Comparison of ENCODE assay signal across 30 cellular contexts in genomic region chr5:36526537-36526936, GRCh38.
"Had no signal": no experiment of that assay in that cellular context is flagged by ENCODE, and none has a peak within 500 bp of the region (broad histone marks: within the 10 kb centered on the region; RNA-seq: fewer than 3 reads in every experiment).

No MANE protein-coding gene starts in this region.

- H3K36me3 ChIP-seq: tibial nerve had no signal

- H3K27me3 ChIP-seq: tibial nerve had no signal

- H3K4me1 Mint-ChIP-seq: central memory CD8-positive, alpha-beta T cell; memory B cell; naive thymus-derived CD4-positive, alpha-beta T cell; neural crest cell had no signal

- H3K27ac ChIP-seq: tibial nerve, VCaP had no signal

- H3K27ac Mint-ChIP-seq: activated CD4-positive, alpha-beta memory T cell treated with anti-CD3 and anti-CD28 coated beads for 36 hours; activated T-helper 1 cell treated with anti-CD3 and anti-CD28 coated beads, Interleukin-12 subunit alpha, Interleukin-12 subunit beta, Interleukin-2, Interleukin-4 antibody, amounts not matched to agents 30 ng/mL and 10 ng/mL and 1 ng/mL, durations not matched to agents 14 hours and 24 hours and 36 hours; memory B cell; naive thymus-derived CD4-positive, alpha-beta T cell had no signal

- H3K27me3 Mint-ChIP-seq: memory B cell had no signal

- ATAC-seq: left colon; naive thymus-derived CD4-positive, alpha-beta T cell; right cardiac atrium had no signal

- DNase-seq: activated CD4-positive, alpha-beta memory T cell treated with anti-CD3 and anti-CD28 coated beads for 36 hours; activated CD4-positive, alpha-beta T cell treated with anti-CD3 and anti-CD28 coated beads for 4 hours; activated CD8-positive, alpha-beta memory T cell treated with anti-CD3 and anti-CD28 coated beads, Interleukin-2, amount 50 U/mL, for 4 hours; activated effector memory CD4-positive, alpha-beta T cell treated with anti-CD3 and anti-CD28 coated beads, Interleukin-2, amount 50 U/mL, for 16 hours; activated naive CD4-positive, alpha-beta T cell treated with anti-CD3 and anti-CD28 coated beads, Interleukin-2, amount 50 U/mL, for 16 hours; activated T-cell treated with anti-CD3 and anti-CD28 coated beads, Interleukin-2, amount 50 U/mL, for 1 hour; amygdala; effector CD8-positive, alpha-beta T cell; erythroblast; head of caudate nucleus; hippocampal formation; kidney; left colon; midbrain; naive thymus-derived CD4-positive, alpha-beta T cell; right cardiac atrium; stimulated activated CD4-positive, alpha-beta T cell treated with anti-CD3 and anti-CD28 coated beads, Interleukin-15, amount 100 ng/mL, for 24 hours; stimulated activated CD4-positive, alpha-beta T cell treated with anti-CD3 and anti-CD28 coated beads, Interleukin-2, amount 100 ng/mL, for 24 hours; stimulated activated naive CD4-positive, alpha-beta T cell; T-helper 1 cell had no signal

- H3K9me3 ChIP-seq: tibial nerve had no signal

- H3K4me3 ChIP-seq: tibial nerve had no signal

- H3K36me3 Mint-ChIP-seq: activated CD4-positive, alpha-beta memory T cell treated with anti-CD3 and anti-CD28 coated beads for 36 hours; memory B cell; naive thymus-derived CD4-positive, alpha-beta T cell had no signal

- H3K4me3 Mint-ChIP-seq: activated CD4-positive, alpha-beta memory T cell treated with anti-CD3 and anti-CD28 coated beads for 36 hours; activated T-helper 1 cell treated with anti-CD3 and anti-CD28 coated beads, Interleukin-12 subunit alpha, Interleukin-12 subunit beta, Interleukin-2, Interleukin-4 antibody, amounts not matched to agents 30 ng/mL and 10 ng/mL and 1 ng/mL, durations not matched to agents 14 hours and 24 hours and 36 hours; central memory CD8-positive, alpha-beta T cell; memory B cell; naive thymus-derived CD4-positive, alpha-beta T cell; neural crest cell had no signal

- H3K9me3 Mint-ChIP-seq: activated CD4-positive, alpha-beta memory T cell treated with anti-CD3 and anti-CD28 coated beads for 36 hours; activated T-helper 1 cell treated with anti-CD3 and anti-CD28 coated beads, Interleukin-12 subunit alpha, Interleukin-12 subunit beta, Interleukin-2, Interleukin-4 antibody, amounts not matched to agents 30 ng/mL and 10 ng/mL and 1 ng/mL, durations not matched to agents 14 hours and 24 hours and 36 hours; central memory CD8-positive, alpha-beta T cell; memory B cell had no signal

- FAIRE-seq: colon, endometrium, kidney, TTC549, urothelium cell line had no signal
